9 cellular contexts compared by ENCODE assay signal in the genomic region with DNA sequence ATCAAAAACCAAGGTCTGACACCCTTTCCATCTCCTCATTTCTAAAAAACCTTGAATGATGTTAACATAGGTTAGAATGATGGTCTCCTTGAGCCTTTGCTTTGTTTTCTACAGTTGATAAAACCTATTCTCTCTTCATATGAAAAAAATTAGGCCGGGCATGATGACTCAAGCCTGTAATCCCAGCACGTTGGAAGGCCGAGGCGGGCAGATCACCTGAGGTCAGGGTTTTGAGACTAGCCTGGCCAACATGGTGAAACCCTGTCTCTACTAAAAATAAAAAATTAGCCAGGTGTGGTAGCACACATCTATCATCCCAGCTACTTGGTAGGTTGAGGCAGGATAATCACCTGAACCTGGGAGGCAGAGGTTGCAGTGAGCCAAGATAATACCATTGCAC.
"Had no signal": no experiment of that assay in that cellular context is flagged by ENCODE, and none has a peak within 500 bp of the region (broad histone marks: within the 10 kb centered on the region; RNA-seq: fewer than 3 reads in every experiment).

No MANE protein-coding gene starts in this region.

- H3K4me1 ChIP-seq: HAP-1 had no signal

- H3K9me3 ChIP-seq: HAP-1 had no signal

- H2AFZ ChIP-seq: GM23248, GM23338 had no signal

- H3K9me3 Mint-ChIP-seq: GM23338, H9, HFFc6 had no signal

- ATAC-seq: GM23338, HCT116 had no signal

- H3K9ac ChIP-seq: GM23248 had no signal

- H3K36me3 ChIP-seq: HAP-1 had no signal

- H3K27ac Mint-ChIP-seq: HFFc6 had no signal

- H3K27ac ChIP-seq: GM23248 had no signal

- DNase-seq: GM23248, GOT3, H7, H9, HCEC 1CT, HFFc6 had no signal

- H3K4me3 Mint-ChIP-seq: GM23338, H9, HFFc6 had no signal

- H3K4me1 Mint-ChIP-seq: GM23338, H9 had no signal

- H3K4me3 ChIP-seq: GM23248, GM23338, HAP-1 had no signal

- H3K4me2 ChIP-seq: GM23338 had no signal
